Comparison of ENCODE assay signal across 15 cellular contexts in genomic region chr1:164768045-164768402, GRCh38.
DNase-seq lines count a peak whose midpoint lies in the region; ATAC-seq, FAIRE-seq and TF ChIP-seq lines count a peak whose summit lies in the region.
"Had no signal": no experiment of that assay in that cellular context is flagged by ENCODE, and none has a peak within 500 bp of the region (broad histone marks: within the 10 kb centered on the region; RNA-seq: fewer than 3 reads in every experiment).

No MANE protein-coding gene starts in this region.

- DNase-seq in MM.1S, result peak; percentile 50
- peak; percentile 69 for DNase-seq in astrocyte of the spinal cord (ENCODE audit: low read depth, low spot score)
- peak; percentile 45 for DNase-seq in mesenchymal stem cell
- DNase-seq in transverse colon, result no peak
- no peak for DNase-seq in HepG2 (ENCODE audit: low spot score)
- no peak for DNase-seq in stimulated activated CD4-positive, alpha-beta T cell treated with anti-CD3 and anti-CD28 coated beads, Interleukin-15, amount 100 ng/mL, for 24 hours
- no peak for DNase-seq in putamen (ENCODE audit: low spot score)
- DNase-seq: activated CD4-positive, alpha-beta T cell treated with anti-CD3 and anti-CD28 coated beads for 36 hours; activated T-cell treated with anti-CD3 and anti-CD28 coated beads, Interleukin-2, amount 50 U/mL, for 1 hour; adrenal gland; CD8-positive, alpha-beta memory T cell; effector CD8-positive, alpha-beta T cell; hypothalamus; stimulated activated CD4-positive, alpha-beta T cell treated with anti-CD3 and anti-CD28 coated beads, Interleukin-4, amount 100 ng/mL, for 24 hours; stimulated activated naive CD4-positive, alpha-beta T cell treated with Interleukin-2 at 50 U/mL for 16 hours had no signal

- H2AK5ac ChIP-seq in mesenchymal stem cell (ENCODE audit: low read length, severe bottlenecking), result peak overlapping the region; percentile 93

- H3K27ac ChIP-seq in MM.1S (ENCODE audit: low read length), result peak overlapping the region; percentile 64
- H3K27ac ChIP-seq in mesenchymal stem cell (ENCODE audit: low read length, poor library complexity, severe bottlenecking), result peak overlapping the region; percentile 94
- H3K27ac ChIP-seq in transverse colon, result peak overlapping the region; percentile 54 to 80 (median 70)
- H3K27ac ChIP-seq in HepG2 (ENCODE audit: extremely low read length, insufficient read depth, low read length), result no peak overlapping the region

- peak overlapping the region; percentile 37 for H3K4me2 ChIP-seq in MM.1S (ENCODE audit: low read depth, low read length)
- H3K4me2 ChIP-seq in mesenchymal stem cell (ENCODE audit: low read length, poor library complexity, severe bottlenecking), result no peak overlapping the region
- H3K4me2 ChIP-seq in HepG2 (ENCODE audit: low read depth, low read length), result no peak overlapping the region

- H3K23ac ChIP-seq in mesenchymal stem cell (ENCODE audit: low read length in 2 of 2), result no peak overlapping the region

- no peak overlapping the region for H3K4me3 ChIP-seq in MM.1S (ENCODE audit: low read length)
- no peak overlapping the region for H3K4me3 ChIP-seq in astrocyte of the spinal cord (ENCODE audit: low read depth, low read length)
- H3K4me3 ChIP-seq in mesenchymal stem cell (ENCODE audit: insufficient read depth in 1 of 2, low read depth in 1 of 2, low read length in 2 of 2), result no peak overlapping the region
- no peak overlapping the region for H3K4me3 ChIP-seq in transverse colon
- no peak overlapping the region for H3K4me3 ChIP-seq in HepG2 (replicated peaks in 1 of 3; ENCODE audit: insufficient read depth in 1 of 3, low read depth in 2 of 3, low read length in 3 of 3)
- H3K4me3 ChIP-seq: adrenal gland had no signal

- H3K79me2 ChIP-seq in MM.1S (ENCODE audit: low read length), result no peaks in the 10 kb centered on the region
- H3K79me2 ChIP-seq in HepG2 (ENCODE audit: insufficient read depth, low read length), result no peaks in the 10 kb centered on the region

- ATAC-seq in HepG2, result no peak
- ATAC-seq: activated CD4-positive, alpha-beta T cell treated with anti-CD3 and anti-CD28 coated beads for 36 hours had no signal

- CTCF ChIA-PET in HepG2 (lab: Yijun Ruan, JAX; ENCODE audit: low intra/inter-chr PET ratio, low total read pairs), result no interaction called here

- TF ChIP-seq RAD21 in HepG2 (CRISPR knock-in tag; IDR thresholded peaks at IDR 0.05), result no peak

- H4K8ac ChIP-seq in mesenchymal stem cell (ENCODE audit: low read length), result no peak overlapping the region

- peak overlapping the region; percentile 73 for H2BK15ac ChIP-seq in mesenchymal stem cell (ENCODE audit: low read depth, poor library complexity, severe bottlenecking)

- peak overlapping the region; percentile 24 to 40 for H3K4ac ChIP-seq in mesenchymal stem cell (ENCODE audit: low read depth in 1 of 2, low read length in 2 of 2)

- H4K91ac ChIP-seq in mesenchymal stem cell (ENCODE audit: low read length), result peak overlapping the region; percentile 9

- no TSS peak for BruUV-seq in HepG2 (replicated peaks; lab: Mats Ljungman, UMichigan)

- peak overlapping the region; percentile 92 to 93 for H3K18ac ChIP-seq in mesenchymal stem cell (ENCODE audit: low read depth in 1 of 2, low read length in 2 of 2)

- H3K9me2 ChIP-seq in MM.1S (replicated peaks; ENCODE audit: insufficient read depth, low read length), result no peaks in the 10 kb centered on the region

- intact Hi-C loops in transverse colon (cut with DNase I; ENCODE audit: low total_unique reads) (no loop called here), HepG2 (cut with micrococcal nuclease; ENCODE audit: unreplicated experiment) (no loop called here)

- TF ChIP-seq CTCF in MM.1S (IDR thresholded peaks at IDR 0.05; ENCODE audit: low read length) (no peak), astrocyte of the spinal cord (IDR thresholded peaks at IDR 0.05; ENCODE audit: low read depth, low read length) (no peak), transverse colon (IDR thresholded peaks at IDR 0.05) (no peak), HepG2 (CRISPR knock-in tag; IDR thresholded peaks at IDR 0.05) (no peak)

- H3K79me1 ChIP-seq in mesenchymal stem cell (replicated peaks; ENCODE audit: low read length, poor library complexity, severe bottlenecking), result peaks cover 4% of the 10 kb centered on the region

- no peak for FAIRE-seq in HepG2 (lab: Jason Lieb, UNC)

- H2AFZ ChIP-seq in MM.1S (ENCODE audit: low read length) (peak overlapping the region; percentile 0; the same call in 1 of the 2 replicates), mesenchymal stem cell (ENCODE audit: low read depth, low read length) (no peak overlapping the region), HepG2 (ENCODE audit: low read length) (no peak overlapping the region)

- TF ChIP-seq EP300 in transverse colon (IDR thresholded peaks at IDR 0.05; ENCODE audit: low read depth), result no peak
- no peak for TF ChIP-seq EP300 in HepG2 (IDR thresholded peaks at IDR 0.05; ENCODE audit: low read depth in 2 of 2, low read length in 2 of 2)
- no peak for TF ChIP-seq EP300 in HepG2 (CRISPR knock-in tag; IDR thresholded peaks at IDR 0.05; ENCODE audit: borderline replicate concordance)

- in situ Hi-C loops in astrocyte of the spinal cord (cut with HindIII; ENCODE audit: low sequenced_read_pairs), result no loop called here
- in situ Hi-C loops in transverse colon (cut with MboI; ENCODE audit: low pct_ligation_motif_present in 1 of 4, low pct_unique_long_range_greater_than_20kb in 1 of 4, low sequenced_read_pairs in 3 of 4), result no loop called here
- in situ Hi-C loops in HepG2 (cut with HindIII; ENCODE audit: extremely low pct_ligation_motif_present, low pct_unique_long_range_greater_than_20kb), result no loop called here

- peaks cover 12% of the 10 kb centered on the region for H3F3A ChIP-seq in MM.1S (ENCODE audit: insufficient read depth, low read length)

- H2BK120ac ChIP-seq in mesenchymal stem cell (ENCODE audit: low read depth, low read length), result peak overlapping the region; percentile 65

- 77% methylated on average over 2 of the region's 2 CpGs for WGBS in mesenchymal stem cell
- 64 to 84% methylated on average over 2 of the region's 2 CpGs for WGBS in transverse colon (ENCODE audit: low coverage in 1 of 2), 2 donors
- WGBS in HepG2 (ENCODE audit: low lambda C conversion rate), result 51% methylated on average over 2 of the region's 2 CpGs

- H3K27me3 ChIP-seq in MM.1S (replicated peaks; ENCODE audit: insufficient read depth, low read length) (no peaks in the 10 kb centered on the region), mesenchymal stem cell (ENCODE audit: control insufficient read depth in 1 of 2, insufficient read depth in 1 of 2, low read length in 2 of 2) (no peaks in the 10 kb centered on the region), transverse colon (no peaks in the 10 kb centered on the region), HepG2 (ENCODE audit: control insufficient read depth in 1 of 2, insufficient read depth in 2 of 2, low read length in 2 of 2) (no peaks in the 10 kb centered on the region)
- H3K27me3 ChIP-seq: adrenal gland had no signal

- TF ChIP-seq POLR2A in transverse colon (IDR thresholded peaks at IDR 0.05), result no peak
- no peak for TF ChIP-seq POLR2A in HepG2 (IDR thresholded peaks at IDR 0.05; ENCODE audit: insufficient read depth in 1 of 2, low read depth in 2 of 2, low read length in 2 of 2)

- H3K9ac ChIP-seq in MM.1S (ENCODE audit: low read length) (peak overlapping the region; percentile 8; the same call in 1 of the 2 replicates), mesenchymal stem cell (ENCODE audit: low read length) (peak overlapping the region; percentile 80), HepG2 (ENCODE audit: insufficient read depth, low read depth, low read length) (no peak overlapping the region)

- H4K20me1 ChIP-seq in MM.1S (ENCODE audit: insufficient read depth, low read length) (no peaks in the 10 kb centered on the region), HepG2 (ENCODE audit: insufficient read depth, low read length) (no peaks in the 10 kb centered on the region)

- H3K9me3 ChIP-seq in MM.1S (replicated peaks; ENCODE audit: insufficient read depth, low read length) (no peaks in the 10 kb centered on the region), mesenchymal stem cell (ENCODE audit: control insufficient read depth, low read length) (no peaks in the 10 kb centered on the region), transverse colon (no peaks in the 10 kb centered on the region), HepG2 (ENCODE audit: low read length) (no peaks in the 10 kb centered on the region)
- H3K9me3 ChIP-seq: adrenal gland had no signal

- H3K36me3 ChIP-seq in MM.1S (replicated peaks; ENCODE audit: insufficient read depth, low read length) (no peaks in the 10 kb centered on the region), mesenchymal stem cell (ENCODE audit: control insufficient read depth in 1 of 2, insufficient read depth in 2 of 2, low read depth in 1 of 2, low read length in 2 of 2) (no peaks in the 10 kb centered on the region), transverse colon (no peaks in the 10 kb centered on the region), HepG2 (replicated peaks in 1 of 2; ENCODE audit: control insufficient read depth in 1 of 2, insufficient read depth in 2 of 2, low read length in 2 of 2) (no peaks in the 10 kb centered on the region)
- H3K36me3 ChIP-seq: adrenal gland had no signal

- peak overlapping the region in 1 of 2 experiments; percentile 7 for H3K14ac ChIP-seq in mesenchymal stem cell (ENCODE audit: low read length in 2 of 2)

- H3K4me1 ChIP-seq in MM.1S (ENCODE audit: low read length), result peaks cover 43% of the 10 kb centered on the region
- peaks cover 16% of the 10 kb centered on the region for H3K4me1 ChIP-seq in mesenchymal stem cell (ENCODE audit: control insufficient read depth, insufficient read depth, low read depth, low read length)
- H3K4me1 ChIP-seq in transverse colon, result peaks cover 36 to 79% (median 51%) of the 10 kb centered on the region in 4 donors
- H3K4me1 ChIP-seq in HepG2 (ENCODE audit: insufficient read depth, low read length), result no peaks in the 10 kb centered on the region; the same call in 1 of the 2 replicates

- H2BK12ac ChIP-seq in mesenchymal stem cell (ENCODE audit: low read length in 2 of 2), result peak overlapping the region; percentile 90 to 94

- POLR2A ChIA-PET in HepG2 (lab: Yijun Ruan, JAX), result no interaction called here

- peak overlapping the region; percentile 68 for H2BK5ac ChIP-seq in mesenchymal stem cell (ENCODE audit: low read depth, low read length, poor library complexity, severe bottlenecking)

TF ChIP-seq in HepG2, 621 proteins besides CTCF, POLR2A, EP300 and RAD21 (continues in another document):
- TF ChIP-seq ZNF615 (CRISPR knock-in tag; IDR thresholded peaks at IDR 0.05; ENCODE audit: borderline replicate concordance) (no peak), ZNF12 (CRISPR knock-in tag; IDR thresholded peaks at IDR 0.05) (no peak), PCBP1 (IDR thresholded peaks at IDR 0.05; ENCODE audit: borderline replicate concordance, low read depth, low read length) (no peak), RFX3 (CRISPR knock-in tag; IDR thresholded peaks at IDR 0.05) (no peak), MYC (CRISPR knock-in tag; IDR thresholded peaks at IDR 0.05; ENCODE audit: borderline replicate concordance) (no peak), ZNF550 (CRISPR knock-in tag; IDR thresholded peaks at IDR 0.05; ENCODE audit: borderline replicate concordance) (no peak), NCOA5 (CRISPR knock-in tag; IDR thresholded peaks at IDR 0.05) (no peak), ZNF17 (CRISPR knock-in tag; IDR thresholded peaks at IDR 0.05) (no peak), MZF1 (CRISPR knock-in tag; IDR thresholded peaks at IDR 0.05; ENCODE audit: borderline replicate concordance) (no peak)

Comparison
In these comparisons a context has a peak if more than half of its experiments do, and no peak if none do; other contexts are left out.
1. DNase-seq: peak in MM.1S (single experiment), astrocyte of the spinal cord (single experiment) and mesenchymal stem cell (single experiment); none in transverse colon (single experiment), HepG2 (single experiment), stimulated activated CD4-positive, alpha-beta T cell treated with anti-CD3 and anti-CD28 coated beads, Interleukin-15, amount 100 ng/mL, for 24 hours (single experiment) and putamen (single experiment).